8 cellular contexts compared by ENCODE assay signal in the genomic region with DNA sequence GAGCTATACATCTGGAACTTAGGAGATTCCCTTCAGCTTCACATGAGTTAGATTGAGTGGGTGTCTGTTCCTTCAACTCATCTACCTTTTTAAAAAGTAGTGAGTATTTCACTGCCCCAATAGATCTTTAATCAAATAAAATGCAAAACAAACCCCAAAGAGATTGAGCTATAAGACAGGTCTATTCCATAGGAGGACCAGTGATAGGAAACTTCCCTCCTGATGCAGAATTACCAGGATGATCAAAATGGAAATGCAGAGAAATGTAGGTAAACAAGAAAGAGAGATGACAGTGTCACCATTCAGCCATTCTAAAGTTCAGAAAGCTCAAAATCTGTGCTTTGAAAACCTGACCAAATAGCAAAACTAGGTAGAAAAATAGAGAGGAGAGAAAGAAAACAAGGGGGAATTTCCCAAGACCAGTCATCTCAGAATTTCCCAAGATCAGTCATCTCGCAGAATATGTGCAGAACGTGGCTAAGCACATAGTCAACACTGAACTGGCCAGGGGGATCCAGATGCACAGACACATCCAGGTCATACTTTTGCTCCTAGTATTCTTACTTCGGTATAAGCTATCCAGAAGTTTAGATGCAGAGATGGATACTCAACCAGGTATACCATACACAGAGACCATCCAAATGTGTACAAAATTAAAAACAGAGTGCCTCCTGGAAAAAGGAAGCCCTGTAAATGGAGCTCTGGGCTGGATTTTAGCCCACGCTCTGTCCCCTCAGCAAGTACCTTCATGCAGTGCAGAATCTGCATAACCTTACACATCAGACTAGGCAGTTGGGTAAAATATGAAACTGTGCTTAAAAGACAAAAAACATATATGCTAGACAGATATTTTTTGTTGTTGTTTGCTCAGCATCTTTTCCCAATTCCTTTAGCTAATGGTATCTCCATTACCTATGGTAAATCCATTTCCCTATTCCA. TPM values are rescaled to one million over a fixed set of nuclear protein-coding genes. Genes with fewer than 3 reads are reported as not detected.
A peak's percentile ranks its signal among the peaks of the same experiment; 100 is the strongest.
DNase-seq lines count a peak whose midpoint lies in the region; ATAC-seq and TF ChIP-seq lines count a peak whose summit lies in the region.

No MANE protein-coding gene starts in this region.

- intact Hi-C loops in mucosa of descending colon (cut with DNase I, micrococcal nuclease) (no loop called here), lower leg skin (cut with DNase I; ENCODE audit: low total_unique reads) (no loop called here)

- ATAC-seq in activated CD4-positive, CD25-positive, alpha-beta regulatory T cell treated with anti-CD3 and anti-CD28 coated beads, Interleukin-2, amount 50 U/mL, for 24 hours = peak; percentile 95 to 96
- ATAC-seq in HG02973 (IDR thresholded peaks at IDR 0.05; ENCODE audit: unreplicated experiment) (peak; percentile 90), mucosa of descending colon (no peak)
- peak; percentile 99 for ATAC-seq in activated naive CD4-positive, alpha-beta T cell treated with anti-CD3 and anti-CD28 coated beads, Interleukin-2, amount 50 U/mL, for 72 hours

- TF ChIP-seq CTCF in mucosa of descending colon (IDR thresholded peaks at IDR 0.05) = no peak
- no peak for TF ChIP-seq CTCF in lower leg skin (IDR thresholded peaks at IDR 0.05)

- no peaks in the 10 kb centered on the region for H3K9me3 Mint-ChIP-seq in activated naive CD4-positive, alpha-beta T cell treated with anti-CD3 and anti-CD28 coated beads, Interleukin-2, amount 50 U/mL, for 72 hours

- WGBS in lower leg skin, 2 donors = 67 to 73% methylated on average over 4 of the region's 4 CpGs

- no peak for TF ChIP-seq POLR2A in lower leg skin (IDR thresholded peaks at IDR 0.05)

- H3K27ac Mint-ChIP-seq in activated naive CD4-positive, alpha-beta T cell treated with anti-CD3 and anti-CD28 coated beads, Interleukin-2, amount 50 U/mL, for 72 hours = peak overlapping the region; percentile 27 to 79

- no peaks in the 10 kb centered on the region; the same call in 1 of the 2 replicates for H3K27me3 ChIP-seq in H7 (ENCODE audit: control insufficient read depth, insufficient read depth, low read length)

- H3K4me3 ChIP-seq in H7 (ENCODE audit: insufficient read depth, low read depth, low read length) (no peak overlapping the region), mucosa of descending colon (no peak overlapping the region), lower leg skin (ENCODE audit: low read depth, poor library complexity, severe bottlenecking) (no peak overlapping the region)

- no peaks in the 10 kb centered on the region for H3K4me1 ChIP-seq in mucosa of descending colon (ENCODE audit: low read depth)

- peaks cover 0 to 12% of the 10 kb centered on the region in 2 donors for H3K36me3 Mint-ChIP-seq in activated naive CD4-positive, alpha-beta T cell treated with anti-CD3 and anti-CD28 coated beads, Interleukin-2, amount 50 U/mL, for 72 hours

- H3K9me3 ChIP-seq in mucosa of descending colon = no peaks in the 10 kb centered on the region

- no peak for DNase-seq in activated CD4-positive, CD25-positive, alpha-beta regulatory T cell (lab: John Stamatoyannopoulos, UW)
- DNase-seq in activated naive CD4-positive, alpha-beta T cell treated with anti-CD3 and anti-CD28 coated beads, Interleukin-2, amount 50 U/mL, for 72 hours (ENCODE audit: low spot score in 2 of 2) = peak in 1 of 2 donors; percentile 51
- DNase-seq in stimulated activated CD8-positive, alpha-beta memory T cell treated with anti-CD3 and anti-CD28 coated beads, Interleukin-2, amount 100 ng/mL, for 48 hours (ENCODE audit: low read depth in 2 of 2) = peak; percentile 7 to 8
- DNase-seq in H7 (no peak), mucosa of descending colon (no peak), lower leg skin (ENCODE audit: low spot score in 2 of 2) (no peak)

- H3K36me3 ChIP-seq in H7 (replicated peaks; ENCODE audit: control insufficient read depth, insufficient read depth, low read length) = no peaks in the 10 kb centered on the region
- H3K36me3 ChIP-seq in mucosa of descending colon (ENCODE audit: low read depth) = no peaks in the 10 kb centered on the region

RNA-seq across cellular contexts. Expression of a gene that starts 27.4 kb away (rescaled TPM):
- 10 to 100 TPM in 1 of 2 donors, 1 to 10 TPM in 1; 1.6 to 19.8 TPM for total RNA-seq in activated naive CD4-positive, alpha-beta T cell treated with anti-CD3 and anti-CD28 coated beads, Interleukin-2, amount 50 U/mL, for 72 hours
- 1.00 and 1.9 TPM in 2 replicates for total RNA-seq in H7 (2014; rRNA removed; shearing (Covaris generic))
- total RNA-seq in mucosa of descending colon (100 to 1,000 TPM in 1 of 3 donors, 10 to 100 TPM in 2; 63.2 to 106 (median 69.8) TPM), lower leg skin (1 to 10 TPM; 1.8 to 6.7 (median 4.5) TPM)

RNA-seq across cellular contexts. Expression of a gene that starts 55.5 kb away (rescaled TPM):
- 10 to 100 TPM; 25.2 to 36.6 TPM for total RNA-seq in activated naive CD4-positive, alpha-beta T cell treated with anti-CD3 and anti-CD28 coated beads, Interleukin-2, amount 50 U/mL, for 72 hours
- total RNA-seq in H7 (2014; rRNA removed; shearing (Covaris generic)) = 17.5 and 19.3 TPM in 2 replicates
- 10 to 100 TPM; 10.4 to 12.8 (median 11.3) TPM for total RNA-seq in mucosa of descending colon
- 1 to 10 TPM; 2.0 to 5.4 (median 3.6) TPM for total RNA-seq in lower leg skin

Comparison
In these comparisons a context has a peak if more than half of its experiments do, and no peak if none do; other contexts are left out.
1. DNase-seq: peak in stimulated activated CD8-positive, alpha-beta memory T cell treated with anti-CD3 and anti-CD28 coated beads, Interleukin-2, amount 100 ng/mL, for 48 hours (2 of 2); none in activated CD4-positive, CD25-positive, alpha-beta regulatory T cell (0 of 4), H7 (single experiment), mucosa of descending colon (0 of 3) and lower leg skin (0 of 2).